ENCODE assay signal across 15 cellular contexts in genomic region chr19:53131085-53131484, GRCh38. TPM values are rescaled to one million over a fixed set of nuclear protein-coding genes. Genes with fewer than 3 reads are reported as not detected.
DNase-seq lines count a peak whose midpoint lies in the region; ATAC-seq and TF ChIP-seq lines count a peak whose summit lies in the region.
"Had no signal": no experiment of that assay in that cellular context is flagged by ENCODE, and none has a peak within 500 bp of the region (broad histone marks: within the 10 kb centered on the region; RNA-seq: fewer than 3 reads in every experiment).

No MANE protein-coding gene starts in this region.

- H3K27ac ChIP-seq in heart left ventricle (peak overlapping the region in 9 of 12 donors; percentile 2 to 91 (median 31)), spleen (peak overlapping the region in 6 of 8 donors; percentile 22 to 88 (median 86))
- H3K27ac ChIP-seq: cardiac muscle cell, foreskin keratinocyte, vagina had no signal

- peaks cover 13% of the 10 kb centered on the region for H3K36me3 Mint-ChIP-seq in activated T-helper 17 cell treated with anti-CD3 and anti-CD28 coated beads, Interleukin-2, amount 50 U/mL, for 72 hours (ENCODE audit: low read depth)

- DNase-seq in heart left ventricle: no peak
- DNase-seq in left ventricle myocardium superior: no peak
- peak; percentile 38 for DNase-seq in left kidney (ENCODE audit: low read depth, low spot score)
- DNase-seq in spleen: no peak
- DNase-seq in cerebellar cortex (ENCODE audit: low spot score): no peak
- DNase-seq in DMS153 (lab: John Stamatoyannopoulos, UW): no peak
- DNase-seq: activated naive CD4-positive, alpha-beta T cell treated with anti-CD3 and anti-CD28 coated beads for 36 hours; foreskin keratinocyte; NCI-H2029 treated with DMSO at 0.1 percent for 48 hours; NCI-H526 treated with DMSO at 0.1 percent for 48 hours; stimulated activated naive CD8-positive, alpha-beta T cell treated with anti-CD3 and anti-CD28 coated beads, Interleukin-15, amount 100 ng/mL, for 72 hours had no signal

- peaks cover 11% of the 10 kb centered on the region for H3K4me1 Mint-ChIP-seq in activated T-helper 17 cell treated with anti-CD3 and anti-CD28 coated beads, Interleukin-2, amount 50 U/mL, for 72 hours

- H3K36me3 ChIP-seq in heart left ventricle (no peaks in the 10 kb centered on the region), spleen (no peaks in the 10 kb centered on the region)
- H3K36me3 ChIP-seq: cardiac muscle cell, vagina had no signal

- intact Hi-C loops in heart left ventricle (cut with DNase I): loop anchor here in 2 of 10 donors (2.0 to 5.0 kb wide), 2 partner anchors 26 to 54 kb away; no protein-coding TSS in a partner anchor
- intact Hi-C loops in left ventricle myocardium superior (cut with micrococcal nuclease): loop anchor here (10.0 kb wide), 1 partner anchor 56 kb away; no protein-coding TSS in a partner anchor
- intact Hi-C loops in spleen (cut with DNase I; ENCODE audit: low total_unique reads): loop anchor here (10.0 kb wide), 1 partner anchor 56 kb away; no protein-coding TSS in a partner anchor

- TF ChIP-seq CTCF in heart left ventricle (IDR thresholded peaks at IDR 0.05): no peak
- no peak for TF ChIP-seq CTCF in spleen (IDR thresholded peaks at IDR 0.05 in 8 of 11, conservative IDR thresholded peaks at IDR 0.05 in 3 of 11)

- H3K27me3 ChIP-seq in heart left ventricle (no peaks in the 10 kb centered on the region), spleen (replicated peaks in 1 of 7) (peaks cover 0 to 10% (median 0%) of the 10 kb centered on the region in 7 donors)
- H3K27me3 ChIP-seq: cardiac muscle cell, foreskin keratinocyte, vagina had no signal

- peaks cover 23% of the 10 kb centered on the region for H3K9me3 Mint-ChIP-seq in activated T-helper 17 cell treated with anti-CD3 and anti-CD28 coated beads, Interleukin-2, amount 50 U/mL, for 72 hours

- H3K4me1 ChIP-seq in heart left ventricle (peaks cover 0 to 38% (median 17%) of the 10 kb centered on the region in 12 donors), spleen (peaks cover 0 to 29% (median 13%) of the 10 kb centered on the region in 6 donors)
- H3K4me1 ChIP-seq: foreskin keratinocyte had no signal

- H3K4me3 ChIP-seq in heart left ventricle (peak overlapping the region in 7 of 12 donors; percentile 58 to 86 (median 70)), spleen (peak overlapping the region in 1 of 8 donors; percentile 69)

- peaks cover 14% of the 10 kb centered on the region for H3K27me3 Mint-ChIP-seq in activated T-helper 17 cell treated with anti-CD3 and anti-CD28 coated beads, Interleukin-2, amount 50 U/mL, for 72 hours

- H3K27ac Mint-ChIP-seq in activated T-helper 17 cell treated with anti-CD3 and anti-CD28 coated beads, Interleukin-2, amount 50 U/mL, for 72 hours: no peak overlapping the region
- H3K27ac Mint-ChIP-seq: activated naive CD4-positive, alpha-beta T cell treated with anti-CD3 and anti-CD28 coated beads for 36 hours; stimulated activated naive CD8-positive, alpha-beta T cell treated with anti-CD3 and anti-CD28 coated beads, Interleukin-15, amount 100 ng/mL, for 72 hours had no signal

- 45 to 64% (median 60%) methylated on average over 1 of the region's 1 CpG; no CpG with 5 or more reads in 1 of the 4 donors for WGBS in heart left ventricle, 4 donors
- 0 to 47% (median 20%) methylated on average over 1 of the region's 1 CpG; no CpG with 5 or more reads in 2 of the 5 donors for whole genome bisulfite sequencing in spleen, 5 donors

- TF ChIP-seq POLR2A in heart left ventricle (IDR thresholded peaks at IDR 0.05): no peak
- TF ChIP-seq POLR2A in spleen (IDR thresholded peaks at IDR 0.05): no peak

- peak overlapping the region; percentile 63 for H3K4me3 Mint-ChIP-seq in activated T-helper 17 cell treated with anti-CD3 and anti-CD28 coated beads, Interleukin-2, amount 50 U/mL, for 72 hours

- ATAC-seq in heart left ventricle (peak in 1 of 4 donors; percentile 52), left ventricle myocardium superior (no peak), HG03135 (IDR thresholded peaks at IDR 0.05; ENCODE audit: unreplicated experiment) (no peak)
- ATAC-seq in activated T-helper 17 cell treated with anti-CD3 and anti-CD28 coated beads, Interleukin-2, amount 50 U/mL, for 72 hours (replicated peaks): no peak
- ATAC-seq: foreskin keratinocyte; stimulated activated naive CD8-positive, alpha-beta T cell treated with anti-CD3 and anti-CD28 coated beads, Interleukin-15, amount 100 ng/mL, for 72 hours had no signal

- peaks cover 0 to 23% (median 0%) of the 10 kb centered on the region in 12 donors for H3K9me3 ChIP-seq in heart left ventricle
- peaks cover 0 to 63% (median 38%) of the 10 kb centered on the region in 8 donors for H3K9me3 ChIP-seq in spleen
- H3K9me3 ChIP-seq: vagina had no signal

RNA-seq across cellular contexts. Expression of gene ZNF415, which starts 1.6 kb away (rescaled TPM):
- total RNA-seq in heart left ventricle: 10 to 100 TPM; 12.8 to 38.6 (median 21.4) TPM
- polyA plus RNA-seq in heart left ventricle: 10 to 100 TPM; 15.2 to 17.6 TPM
- total RNA-seq in left ventricle myocardium superior: 23.9 TPM
- total RNA-seq in activated T-helper 17 cell treated with anti-CD3 and anti-CD28 coated beads, Interleukin-2, amount 50 U/mL, for 72 hours: 1 to 10 TPM in 1 of 2 donors, under 1 TPM in 1; 0.50 to 3.3 TPM
- 10 to 100 TPM in 5 of 7 donors, 1 to 10 TPM in 2; 7.3 to 17.0 (median 12.8) TPM for total RNA-seq in spleen
- polyA plus RNA-seq in spleen: 1 to 10 TPM; 2.8 to 5.6 (median 4.8) TPM

RNA-seq across cellular contexts. Expression of gene ZNF347, which starts 27.8 kb away (rescaled TPM):
- 10 to 100 TPM in 1 of 9 donors, 1 to 10 TPM in 8; 5.3 to 10.6 (median 8.2) TPM for total RNA-seq in heart left ventricle
- 1 to 10 TPM; 2.7 to 3.8 TPM for polyA plus RNA-seq in heart left ventricle
- total RNA-seq in left ventricle myocardium superior: 6.6 TPM
- 1 to 10 TPM; 3.2 to 5.3 TPM for total RNA-seq in activated T-helper 17 cell treated with anti-CD3 and anti-CD28 coated beads, Interleukin-2, amount 50 U/mL, for 72 hours
- total RNA-seq in spleen: 10 to 100 TPM; 20.2 to 41.5 (median 31.2) TPM
- polyA plus RNA-seq in spleen: 1 to 10 TPM; 2.9 to 5.9 (median 3.8) TPM

RNA-seq across cellular contexts. Expression of gene ZNF160, which starts 27.9 kb away (rescaled TPM):
- total RNA-seq in heart left ventricle: 10 to 100 TPM in 8 of 9 donors, 1 to 10 TPM in 1; 10.0 to 24.7 (median 17.0) TPM
- polyA plus RNA-seq in heart left ventricle: 10 to 100 TPM; 14.4 to 19.8 TPM
- 19.2 TPM for total RNA-seq in left ventricle myocardium superior
- 100 to 1,000 TPM in 1 of 2 donors, 10 to 100 TPM in 1; 24.0 to 102 TPM for total RNA-seq in activated T-helper 17 cell treated with anti-CD3 and anti-CD28 coated beads, Interleukin-2, amount 50 U/mL, for 72 hours
- 100 to 1,000 TPM in 3 of 7 donors, 10 to 100 TPM in 4; 80.3 to 154 (median 98.6) TPM for total RNA-seq in spleen
- polyA plus RNA-seq in spleen: 10 to 100 TPM; 14.4 to 30.1 (median 17.3) TPM
